ENCODE assay signal across 9 cellular contexts in genomic region chr6:85460154-85460950, GRCh38. TPM values are rescaled to one million over a fixed set of nuclear protein-coding genes. Genes with fewer than 3 reads are reported as not detected.
A peak's percentile ranks its signal among the peaks of the same experiment; 100 is the strongest.
DNase-seq lines count a peak whose midpoint lies in the region; ATAC-seq and TF ChIP-seq lines count a peak whose summit lies in the region.
"Had no signal": no experiment of that assay in that cellular context is flagged by ENCODE, and none has a peak within 500 bp of the region (broad histone marks: within the 10 kb centered on the region; RNA-seq: fewer than 3 reads in every experiment).

No MANE protein-coding gene starts in this region.

- no peaks in the 10 kb centered on the region for H3K27me3 ChIP-seq in muscle layer of duodenum (ENCODE audit: low read depth, low read length)

- H3K36me3 Mint-ChIP-seq in activated T-helper 2 cell treated with anti-CD3 and anti-CD28 coated beads, Interferon-gamma antibody, Interleukin-2, Interleukin-4, amounts not matched to agents 10 μg/mL and 5 μg/mL and 100 μg/mL, durations not matched to agents 14 hours and 24 hours and 36 hours (ENCODE audit: low read depth) = peaks cover 26% of the 10 kb centered on the region
- no peaks in the 10 kb centered on the region for H3K36me3 Mint-ChIP-seq in mesothelial cell of epicardium

- ATAC-seq in GM21786 (IDR thresholded peaks at IDR 0.05; ENCODE audit: unreplicated experiment) (peak; percentile 27), HG03280 (IDR thresholded peaks at IDR 0.05; ENCODE audit: unreplicated experiment) (no peak), HG02885 (IDR thresholded peaks at IDR 0.05; ENCODE audit: poor library complexity, unreplicated experiment) (no peak)

- H3K27ac ChIP-seq in muscle layer of duodenum (ENCODE audit: low read length) = peak overlapping the region; percentile 30

- H3K4me1 Mint-ChIP-seq in activated T-helper 2 cell treated with anti-CD3 and anti-CD28 coated beads, Interferon-gamma antibody, Interleukin-2, Interleukin-4, amounts not matched to agents 10 μg/mL and 5 μg/mL and 100 μg/mL, durations not matched to agents 14 hours and 24 hours and 36 hours (ENCODE audit: low read depth) = peaks cover 95% of the 10 kb centered on the region
- no peaks in the 10 kb centered on the region for H3K4me1 Mint-ChIP-seq in mesothelial cell of epicardium

- H3K4me3 Mint-ChIP-seq in activated T-helper 2 cell treated with anti-CD3 and anti-CD28 coated beads, Interferon-gamma antibody, Interleukin-2, Interleukin-4, amounts not matched to agents 10 μg/mL and 5 μg/mL and 100 μg/mL, durations not matched to agents 14 hours and 24 hours and 36 hours (ENCODE audit: low read depth) = no peak overlapping the region
- no peak overlapping the region for H3K4me3 Mint-ChIP-seq in mesothelial cell of epicardium

- peaks cover 3% of the 10 kb centered on the region for H3K27me3 Mint-ChIP-seq in activated T-helper 2 cell treated with anti-CD3 and anti-CD28 coated beads, Interferon-gamma antibody, Interleukin-2, Interleukin-4, amounts not matched to agents 10 μg/mL and 5 μg/mL and 100 μg/mL, durations not matched to agents 14 hours and 24 hours and 36 hours (ENCODE audit: low read depth)
- peaks cover 33% of the 10 kb centered on the region for H3K27me3 Mint-ChIP-seq in mesothelial cell of epicardium (ENCODE audit: low read depth)

- TF ChIP-seq CTCF in AG10803 (conservative IDR thresholded peaks at IDR 0.05; ENCODE audit: low read length) (peak; percentile 23; the same call in 1 of the 2 replicates), mesothelial cell of epicardium (IDR thresholded peaks at IDR 0.05; ENCODE audit: unreplicated experiment) (no peak)

- no peaks in the 10 kb centered on the region for H3K9me3 ChIP-seq in muscle layer of duodenum (ENCODE audit: control insufficient read depth in 1 of 2, low read length in 2 of 2)

- DNase-seq in AG10803 (ENCODE audit: low read depth) (no peak), NCI-H146 treated with DMSO at 0.1 percent for 48 hours (lab: John Stamatoyannopoulos, UW; ENCODE audit: unreplicated experiment) (no peak), mesothelial cell of epicardium (ENCODE audit: low spot score in 2 of 2, unreplicated experiment in 2 of 2) (no peak)
- no peak for DNase-seq in activated T-helper 2 cell treated with anti-CD3 and anti-CD28 coated beads, Interferon-gamma antibody, Interleukin-2, Interleukin-4, amounts not matched to agents 10 μg/mL and 5 μg/mL and 100 μg/mL, durations not matched to agents 14 hours and 24 hours and 36 hours (ENCODE audit: low spot score)
- DNase-seq: DMS79 treated with DMSO at 0.1 percent for 48 hours had no signal

- H3K4me1 ChIP-seq in muscle layer of duodenum (ENCODE audit: control insufficient read depth in 1 of 2, insufficient read depth in 2 of 2, low read length in 2 of 2) = peaks cover 0 to 32% of the 10 kb centered on the region in 2 donors

- peak overlapping the region; percentile 93 for H3K27ac Mint-ChIP-seq in activated T-helper 2 cell treated with anti-CD3 and anti-CD28 coated beads, Interferon-gamma antibody, Interleukin-2, Interleukin-4, amounts not matched to agents 10 μg/mL and 5 μg/mL and 100 μg/mL, durations not matched to agents 14 hours and 24 hours and 36 hours
- H3K27ac Mint-ChIP-seq in mesothelial cell of epicardium = no peak overlapping the region

- no peak overlapping the region for H3K4me3 ChIP-seq in AG10803 (ENCODE audit: low read length)
- no peak overlapping the region for H3K4me3 ChIP-seq in muscle layer of duodenum (ENCODE audit: low read depth in 1 of 2, low read length in 2 of 2)

- peaks cover 0 to 4% of the 10 kb centered on the region in 2 donors for H3K36me3 ChIP-seq in muscle layer of duodenum (ENCODE audit: control insufficient read depth in 1 of 2, insufficient read depth in 2 of 2, low read length in 2 of 2)

- no peaks in the 10 kb centered on the region for H3K9me3 Mint-ChIP-seq in activated T-helper 2 cell treated with anti-CD3 and anti-CD28 coated beads, Interferon-gamma antibody, Interleukin-2, Interleukin-4, amounts not matched to agents 10 μg/mL and 5 μg/mL and 100 μg/mL, durations not matched to agents 14 hours and 24 hours and 36 hours
- H3K9me3 Mint-ChIP-seq in mesothelial cell of epicardium = no peaks in the 10 kb centered on the region

- intact Hi-C loops in activated T-helper 2 cell treated with anti-CD3 and anti-CD28 coated beads, Interferon-gamma antibody, Interleukin-2, Interleukin-4, amounts not matched to agents 10 μg/mL and 5 μg/mL and 100 μg/mL, durations not matched to agents 14 hours and 24 hours and 36 hours (cut with micrococcal nuclease) = no loop called here

RNA-seq across cellular contexts. Expression of gene NT5E, which starts 10.5 kb away (rescaled TPM):
- 15.4 and 16.4 TPM in 2 replicates for total RNA-seq in activated T-helper 2 cell treated with anti-CD3 and anti-CD28 coated beads, Interferon-gamma antibody, Interleukin-2, Interleukin-4, amounts not matched to agents 10 μg/mL and 5 μg/mL and 100 μg/mL, durations not matched to agents 14 hours and 24 hours and 36 hours
- 0.23 to 0.38 TPM (median 0.25 TPM) in 3 replicates for total RNA-seq in mesothelial cell of epicardium

Comparison
In these comparisons a context has a peak if more than half of its experiments do, and no peak if none do; other contexts are left out.
1. RNA of gene NT5E, which starts 10.5 kb away (total RNA-seq): 15.4 to 16.4 TPM in activated T-helper 2 cell treated with anti-CD3 and anti-CD28 coated beads, Interferon-gamma antibody, Interleukin-2, Interleukin-4, amounts not matched to agents 10 μg/mL and 5 μg/mL and 100 μg/mL, durations not matched to agents 14 hours and 24 hours and 36 hours; 0.23 to 0.38 TPM in mesothelial cell of epicardium; every median in the first group is over 10 times any median in the second.